11 cellular contexts compared by ENCODE assay signal in genomic region chr5:142507528-142507927, GRCh38.
A peak's percentile ranks its signal among the peaks of the same experiment; 100 is the strongest.
DNase-seq lines count a peak whose midpoint lies in the region; ATAC-seq and TF ChIP-seq lines count a peak whose summit lies in the region.
"Had no signal": no experiment of that assay in that cellular context is flagged by ENCODE, and none has a peak within 500 bp of the region (broad histone marks: within the 10 kb centered on the region; RNA-seq: fewer than 3 reads in every experiment).

No MANE protein-coding gene starts in this region.

- H3K4me3 ChIP-seq in epithelial cell of proximal tubule (ENCODE audit: low read depth, low read length) = peak overlapping the region; percentile 12
- H3K4me3 ChIP-seq: neural progenitor cell had no signal

- H3K27me3 Mint-ChIP-seq in activated naive CD8-positive, alpha-beta T cell treated with anti-CD3 and anti-CD28 coated beads, Interleukin-2, amount 50 U/mL, for 24 hours = no peaks in the 10 kb centered on the region
- H3K27me3 Mint-ChIP-seq in activated naive CD8-positive, alpha-beta T cell treated with anti-CD3 and anti-CD28 coated beads for 36 hours = no peaks in the 10 kb centered on the region

- no peaks in the 10 kb centered on the region for H3K9me3 Mint-ChIP-seq in activated naive CD8-positive, alpha-beta T cell treated with anti-CD3 and anti-CD28 coated beads, Interleukin-2, amount 50 U/mL, for 24 hours
- H3K9me3 Mint-ChIP-seq in activated naive CD8-positive, alpha-beta T cell treated with anti-CD3 and anti-CD28 coated beads for 36 hours = no peaks in the 10 kb centered on the region
- H3K9me3 Mint-ChIP-seq: endodermal cell, neural progenitor cell had no signal

- no peaks in the 10 kb centered on the region for H3K36me3 Mint-ChIP-seq in activated naive CD8-positive, alpha-beta T cell treated with anti-CD3 and anti-CD28 coated beads, Interleukin-2, amount 50 U/mL, for 24 hours (ENCODE audit: low read depth)
- H3K36me3 Mint-ChIP-seq in activated naive CD8-positive, alpha-beta T cell treated with anti-CD3 and anti-CD28 coated beads for 36 hours = no peaks in the 10 kb centered on the region

- H3K27ac Mint-ChIP-seq in activated naive CD8-positive, alpha-beta T cell treated with anti-CD3 and anti-CD28 coated beads, Interleukin-2, amount 50 U/mL, for 24 hours = peak overlapping the region; percentile 15
- no peak overlapping the region for H3K27ac Mint-ChIP-seq in activated naive CD8-positive, alpha-beta T cell treated with anti-CD3 and anti-CD28 coated beads for 36 hours
- H3K27ac Mint-ChIP-seq: endodermal cell, neural progenitor cell had no signal

- TF ChIP-seq CTCF in epithelial cell of proximal tubule (conservative IDR thresholded peaks at IDR 0.05; ENCODE audit: low read depth, low read length) = no peak
- TF ChIP-seq CTCF in GM10266 (IDR thresholded peaks at IDR 0.05; ENCODE audit: control insufficient read depth, insufficient read depth, low read depth, missing control alignments) = no peak

- peak; percentile 89 for ATAC-seq in activated naive CD8-positive, alpha-beta T cell treated with anti-CD3 and anti-CD28 coated beads, Interleukin-2, amount 50 U/mL, for 24 hours
- peak; percentile 72 for ATAC-seq in HG03159 (IDR thresholded peaks at IDR 0.05; ENCODE audit: unreplicated experiment)

- H3K4me1 Mint-ChIP-seq in activated naive CD8-positive, alpha-beta T cell treated with anti-CD3 and anti-CD28 coated beads, Interleukin-2, amount 50 U/mL, for 24 hours = peaks cover 53% of the 10 kb centered on the region
- H3K4me1 Mint-ChIP-seq in activated naive CD8-positive, alpha-beta T cell treated with anti-CD3 and anti-CD28 coated beads for 36 hours = peaks cover 29% of the 10 kb centered on the region

- H3K4me3 Mint-ChIP-seq in activated naive CD8-positive, alpha-beta T cell treated with anti-CD3 and anti-CD28 coated beads, Interleukin-2, amount 50 U/mL, for 24 hours = no peak overlapping the region
- no peak overlapping the region for H3K4me3 Mint-ChIP-seq in activated naive CD8-positive, alpha-beta T cell treated with anti-CD3 and anti-CD28 coated beads for 36 hours
- H3K4me3 Mint-ChIP-seq: endodermal cell, neural progenitor cell had no signal

- no peak for DNase-seq in activated naive CD8-positive, alpha-beta T cell treated with anti-CD3 and anti-CD28 coated beads, Interleukin-2, amount 50 U/mL, for 24 hours
- DNase-seq in activated naive CD8-positive, alpha-beta T cell treated with anti-CD3 and anti-CD28 coated beads for 36 hours = no peak
- DNase-seq in epithelial cell of proximal tubule (ENCODE audit: low read depth) (peak; percentile 88), cerebellar nuclear complex (lab: John Stamatoyannopoulos, UW) (no peak), GM10266 (ENCODE audit: extremely low spot score) (no peak)
- DNase-seq in stimulated activated CD4-positive, alpha-beta T cell treated with anti-CD3 and anti-CD28 coated beads, TNF-alpha, amount 100 ng/mL, for 24 hours (ENCODE audit: low read depth in 3 of 3) = peak in 2 of 3 experiments; percentile 12 to 20
- no peak for DNase-seq in activated CD8-positive, alpha-beta memory T cell treated with anti-CD3 and anti-CD28 coated beads, Interleukin-2, amount 50 U/mL, for 48 hours
- DNase-seq: endodermal cell, T-helper 9 cell had no signal

Comparison
In these comparisons a context has a peak if more than half of its experiments do, and no peak if none do; other contexts are left out.
1. DNase-seq: peak in epithelial cell of proximal tubule (single experiment) and stimulated activated CD4-positive, alpha-beta T cell treated with anti-CD3 and anti-CD28 coated beads, TNF-alpha, amount 100 ng/mL, for 24 hours (2 of 3); none in activated naive CD8-positive, alpha-beta T cell treated with anti-CD3 and anti-CD28 coated beads, Interleukin-2, amount 50 U/mL, for 24 hours (single experiment), activated naive CD8-positive, alpha-beta T cell treated with anti-CD3 and anti-CD28 coated beads for 36 hours (single experiment), cerebellar nuclear complex (0 of 2), activated CD8-positive, alpha-beta memory T cell treated with anti-CD3 and anti-CD28 coated beads, Interleukin-2, amount 50 U/mL, for 48 hours (single experiment) and GM10266 (single experiment).